8 cellular contexts compared by ENCODE assay signal in the genomic region with DNA sequence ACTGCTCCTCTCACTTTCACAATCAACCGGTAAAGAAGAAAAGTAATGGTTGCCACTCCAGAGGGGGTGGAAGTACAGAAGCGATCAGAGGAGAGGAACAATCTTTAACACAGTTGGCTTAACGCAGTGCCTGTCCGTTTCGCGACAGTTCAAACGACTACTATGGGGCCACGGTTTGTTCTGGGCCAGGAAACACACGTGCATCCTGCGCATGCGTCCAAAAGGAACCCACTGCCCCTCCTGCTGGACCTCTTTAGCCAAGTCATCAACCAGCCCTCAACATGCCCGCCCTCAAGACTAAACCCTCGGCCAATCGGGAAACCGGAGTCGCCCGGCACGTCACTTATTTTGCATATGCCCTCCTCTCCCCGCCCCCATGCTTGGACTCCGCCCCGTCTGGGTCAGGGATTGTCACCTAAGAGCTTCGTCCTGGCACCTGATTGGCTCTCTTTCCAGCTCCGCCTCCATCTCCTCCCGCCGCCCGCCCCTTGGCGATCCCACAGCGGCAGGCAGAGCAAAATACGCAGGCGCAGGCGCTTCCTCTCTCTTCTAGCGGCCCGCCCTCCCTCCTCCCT. TPM values are rescaled to one million over a fixed set of nuclear protein-coding genes. Genes with fewer than 3 reads are reported as not detected.
DNase-seq lines count a peak whose midpoint lies in the region; ATAC-seq and TF ChIP-seq lines count a peak whose summit lies in the region.

No MANE protein-coding gene starts in this region.

- H3K4me3 Mint-ChIP-seq in stimulated activated memory B cell treated with anti-CD40 and anti-IgM and Interleukin-4, amounts not matched to agents 10 μg/mL and 1 μg/mL and 100 μg/mL, for 72 hours, result peak overlapping the region; percentile 84

- H3K27ac ChIP-seq in C4-2B (peak overlapping the region; percentile 93), muscle layer of duodenum (ENCODE audit: low read length) (peak overlapping the region; percentile 100)

- H3K4me1 ChIP-seq in muscle layer of duodenum (ENCODE audit: control insufficient read depth in 1 of 2, insufficient read depth in 2 of 2, low read length in 2 of 2), result peaks cover 24 to 38% of the 10 kb centered on the region in 2 donors

- H3K27me3 Mint-ChIP-seq in stimulated activated memory B cell treated with anti-CD40 and anti-IgM and Interleukin-4, amounts not matched to agents 10 μg/mL and 1 μg/mL and 100 μg/mL, for 72 hours, result no peaks in the 10 kb centered on the region

- H3K4me1 Mint-ChIP-seq in stimulated activated memory B cell treated with anti-CD40 and anti-IgM and Interleukin-4, amounts not matched to agents 10 μg/mL and 1 μg/mL and 100 μg/mL, for 72 hours, result peaks cover 74% of the 10 kb centered on the region

- peak overlapping the region; percentile 67 for H3K4me3 ChIP-seq in epithelial cell of proximal tubule (ENCODE audit: low read depth, low read length)
- peak overlapping the region; percentile 50 to 78 for H3K4me3 ChIP-seq in muscle layer of duodenum (ENCODE audit: low read depth in 1 of 2, low read length in 2 of 2)

- no peaks in the 10 kb centered on the region for H3K9me3 Mint-ChIP-seq in stimulated activated memory B cell treated with anti-CD40 and anti-IgM and Interleukin-4, amounts not matched to agents 10 μg/mL and 1 μg/mL and 100 μg/mL, for 72 hours

- peak; percentile 94 for DNase-seq in GM20000 (ENCODE audit: low spot score)
- DNase-seq in HT1080 (ENCODE audit: low read depth), result peak; percentile 100
- DNase-seq in activated CD8-positive, alpha-beta memory T cell treated with anti-CD3 and anti-CD28 coated beads for 48 hours (ENCODE audit: low read depth in 2 of 3, low spot score in 2 of 3), result peak; percentile 96 to 99 (median 98)
- peak; percentile 98 for DNase-seq in epithelial cell of proximal tubule (ENCODE audit: low read depth)
- no peak for DNase-seq in NCI-H1105 (lab: John Stamatoyannopoulos, UW)

- peaks cover 9 to 14% of the 10 kb centered on the region in 2 donors for H3K36me3 ChIP-seq in muscle layer of duodenum (ENCODE audit: control insufficient read depth in 1 of 2, insufficient read depth in 2 of 2, low read length in 2 of 2)

- TF ChIP-seq CTCF in C4-2B (conservative IDR thresholded peaks at IDR 0.05), result no peak
- TF ChIP-seq CTCF in GM20000 (IDR thresholded peaks at IDR 0.05; ENCODE audit: extremely low read depth, missing control alignments), result no peak
- TF ChIP-seq CTCF in epithelial cell of proximal tubule (conservative IDR thresholded peaks at IDR 0.05; ENCODE audit: low read depth, low read length), result peak; percentile 26

- peaks cover 28% of the 10 kb centered on the region for H3K36me3 Mint-ChIP-seq in stimulated activated memory B cell treated with anti-CD40 and anti-IgM and Interleukin-4, amounts not matched to agents 10 μg/mL and 1 μg/mL and 100 μg/mL, for 72 hours

- ATAC-seq in stimulated activated memory B cell treated with anti-CD40 and anti-IgM and Interleukin-4, amounts not matched to agents 10 μg/mL and 1 μg/mL and 100 μg/mL, for 72 hours, result peak; percentile 93

- no peaks in the 10 kb centered on the region for H3K27me3 ChIP-seq in muscle layer of duodenum (ENCODE audit: low read depth, low read length)

- H3K27ac Mint-ChIP-seq in stimulated activated memory B cell treated with anti-CD40 and anti-IgM and Interleukin-4, amounts not matched to agents 10 μg/mL and 1 μg/mL and 100 μg/mL, for 72 hours, result peak overlapping the region; percentile 99

- H3K9me3 ChIP-seq in muscle layer of duodenum (ENCODE audit: control insufficient read depth in 1 of 2, low read length in 2 of 2), result no peaks in the 10 kb centered on the region

RNA-seq across cellular contexts. Expression of a gene that starts 0.3 kb away (rescaled TPM):
- total RNA-seq in HT1080 (2014; rRNA removed; shearing (Covaris generic)), result 224 and 227 TPM in 2 replicates
- polyA plus RNA-seq in HT1080 (2015; cell fraction: cytosol; rRNA removed), result 187 and 235 TPM in 2 replicates
- 142 and 154 TPM in 2 replicates for polyA plus RNA-seq in HT1080 (2015; cell fraction: nucleus; rRNA removed)
- total RNA-seq in epithelial cell of proximal tubule, result 163 and 225 TPM in 2 replicates
